1 cellular context compared by ENCODE assay signal in the genomic region with DNA sequence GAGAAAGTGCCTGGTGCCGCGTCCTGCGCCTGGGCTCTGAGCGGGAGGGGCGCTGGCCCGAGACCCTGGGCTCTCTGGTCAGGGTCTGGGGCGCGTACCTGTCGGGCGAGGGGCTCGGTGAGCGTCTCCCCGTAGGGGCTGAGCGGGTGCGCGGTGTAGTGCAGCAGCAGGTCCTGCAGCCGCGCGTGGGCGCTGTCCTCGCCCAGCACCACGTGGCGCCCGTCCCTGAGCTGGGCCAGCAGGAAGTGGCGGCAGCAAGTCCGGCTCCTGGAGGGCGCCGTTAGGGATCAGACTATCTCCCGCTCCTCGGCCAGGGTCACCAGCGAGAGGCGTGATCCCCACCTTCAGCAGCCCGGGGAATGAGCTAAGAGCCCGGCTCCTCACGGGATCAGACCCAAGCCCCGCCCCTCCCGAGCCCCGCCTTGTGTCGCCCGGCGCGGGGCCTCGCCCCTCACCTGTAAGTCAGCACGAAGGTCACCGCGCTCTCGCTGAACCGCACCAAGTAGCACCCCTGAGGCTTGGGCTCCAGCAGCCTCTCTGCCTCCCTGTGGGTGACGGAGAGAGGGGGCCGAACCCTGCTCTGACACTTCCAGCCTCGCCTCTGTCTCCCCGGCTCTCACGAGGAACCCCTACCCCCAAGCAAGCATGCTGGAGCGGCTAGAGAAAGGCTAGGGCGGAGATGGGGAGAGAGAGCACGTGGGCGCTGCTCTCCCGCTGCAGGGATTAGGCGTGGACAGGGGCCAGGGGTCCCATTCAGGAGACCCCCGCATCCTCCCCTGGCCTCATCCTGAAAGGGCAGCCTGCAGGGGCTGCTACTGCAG.
A peak's percentile ranks its signal among the peaks of the same experiment; 100 is the strongest.
TF ChIP-seq lines count a peak whose summit lies in the region.

No MANE protein-coding gene starts in this region.

TF ChIP-seq in K562, 482 proteins besides CTCF, POLR2A, EP300 and RAD21 (continued from another document and continues in another):
- TF ChIP-seq, protein P1, sequence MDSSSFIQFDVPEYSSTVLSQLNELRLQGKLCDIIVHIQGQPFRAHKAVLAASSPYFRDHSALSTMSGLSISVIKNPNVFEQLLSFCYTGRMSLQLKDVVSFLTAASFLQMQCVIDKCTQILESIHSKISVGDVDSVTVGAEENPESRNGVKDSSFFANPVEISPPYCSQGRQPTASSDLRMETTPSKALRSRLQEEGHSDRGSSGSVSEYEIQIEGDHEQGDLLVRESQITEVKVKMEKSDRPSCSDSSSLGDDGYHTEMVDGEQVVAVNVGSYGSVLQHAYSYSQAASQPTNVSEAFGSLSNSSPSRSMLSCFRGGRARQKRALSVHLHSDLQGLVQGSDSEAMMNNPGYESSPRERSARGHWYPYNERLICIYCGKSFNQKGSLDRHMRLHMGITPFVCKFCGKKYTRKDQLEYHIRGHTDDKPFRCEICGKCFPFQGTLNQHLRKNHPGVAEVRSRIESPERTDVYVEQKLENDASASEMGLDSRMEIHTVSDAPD (CRISPR knock-in tag; IDR thresholded peaks at IDR 0.05), result no peak
- TF ChIP-seq HDAC3 (IDR thresholded peaks at IDR 0.05; ENCODE audit: borderline replicate concordance, partially characterized antibody) (no peak), ZNF217 (CRISPR knock-in tag; IDR thresholded peaks at IDR 0.05) (no peak), DNMT1 (IDR thresholded peaks at IDR 0.05) (no peak), MEF2D (tag; conservative IDR thresholded peaks at IDR 0.05; ENCODE audit: low read depth) (no peak), FOXJ3 (CRISPR knock-in tag; IDR thresholded peaks at IDR 0.05) (no peak), JUNB (CRISPR knock-in tag; conservative IDR thresholded peaks at IDR 0.05) (no peak), MTA2 (IDR thresholded peaks at IDR 0.05; ENCODE audit: low read depth) (no peak), SRSF7 (optimal IDR thresholded peaks at IDR 0.05; ENCODE audit: low read depth, low read length) (no peak), KAT2B (IDR thresholded peaks at IDR 0.05; ENCODE audit: low read depth, low read length) (no peak), ZZZ3 (IDR thresholded peaks at IDR 0.05) (no peak), POLR2G (IDR thresholded peaks at IDR 0.05; ENCODE audit: low read depth, low read length) (peak; percentile 90), LCOR (CRISPR knock-in tag; IDR thresholded peaks at IDR 0.05) (peak; percentile 85), PCBP2 (IDR thresholded peaks at IDR 0.05; ENCODE audit: low read depth, low read length, poor library complexity, severe bottlenecking) (no peak), PRPF4 (IDR thresholded peaks at IDR 0.05; ENCODE audit: insufficient read depth, low read depth, low read length, poor library complexity, severe bottlenecking) (no peak), ZNF584 (CRISPR knock-in tag; IDR thresholded peaks at IDR 0.05; ENCODE audit: low read depth) (no peak), GTF2F1 (IDR thresholded peaks at IDR 0.05; ENCODE audit: low read depth, low read length) (0 out of 2 replicates have a peak, but pooled peaks have one; percentile 15), ZNF699 (CRISPR knock-in tag; IDR thresholded peaks at IDR 0.05; ENCODE audit: insufficient replicate concordance) (no peak), MAFG (tag; conservative IDR thresholded peaks at IDR 0.05) (no peak), TCF7 (IDR thresholded peaks at IDR 0.05; ENCODE audit: borderline replicate concordance) (no peak), SMARCA5 (IDR thresholded peaks at IDR 0.05) (peak; percentile 61; the same call in 1 of the 2 replicates), ZNF24 (IDR thresholded peaks at IDR 0.05) (peak; percentile 30; the same call in 1 of the 2 replicates), ZBTB1 (CRISPR knock-in tag; IDR thresholded peaks at IDR 0.05; ENCODE audit: borderline replicate concordance, low read depth) (0 out of 2 replicates have a peak, but pooled peaks have one; percentile 68), TCF3 (CRISPR knock-in tag; IDR thresholded peaks at IDR 0.05) (0 out of 2 replicates have a peak, but pooled peaks have one; percentile 28), BRD4 (IDR thresholded peaks at IDR 0.05) (no peak), ERF (CRISPR knock-in tag; IDR thresholded peaks at IDR 0.05) (peak; percentile 89)
- TF ChIP-seq, protein P2, sequence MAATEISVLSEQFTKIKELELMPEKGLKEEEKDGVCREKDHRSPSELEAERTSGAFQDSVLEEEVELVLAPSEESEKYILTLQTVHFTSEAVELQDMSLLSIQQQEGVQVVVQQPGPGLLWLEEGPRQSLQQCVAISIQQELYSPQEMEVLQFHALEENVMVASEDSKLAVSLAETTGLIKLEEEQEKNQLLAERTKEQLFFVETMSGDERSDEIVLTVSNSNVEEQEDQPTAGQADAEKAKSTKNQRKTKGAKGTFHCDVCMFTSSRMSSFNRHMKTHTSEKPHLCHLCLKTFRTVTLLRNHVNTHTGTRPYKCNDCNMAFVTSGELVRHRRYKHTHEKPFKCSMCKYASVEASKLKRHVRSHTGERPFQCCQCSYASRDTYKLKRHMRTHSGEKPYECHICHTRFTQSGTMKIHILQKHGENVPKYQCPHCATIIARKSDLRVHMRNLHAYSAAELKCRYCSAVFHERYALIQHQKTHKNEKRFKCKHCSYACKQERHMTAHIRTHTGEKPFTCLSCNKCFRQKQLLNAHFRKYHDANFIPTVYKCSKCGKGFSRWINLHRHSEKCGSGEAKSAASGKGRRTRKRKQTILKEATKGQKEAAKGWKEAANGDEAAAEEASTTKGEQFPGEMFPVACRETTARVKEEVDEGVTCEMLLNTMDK (IDR thresholded peaks at IDR 0.05; ENCODE audit: borderline replicate concordance, insufficient read depth, low read depth, low read length, poor library complexity, severe bottlenecking), result peak; percentile 81
- TF ChIP-seq, protein P3, sequence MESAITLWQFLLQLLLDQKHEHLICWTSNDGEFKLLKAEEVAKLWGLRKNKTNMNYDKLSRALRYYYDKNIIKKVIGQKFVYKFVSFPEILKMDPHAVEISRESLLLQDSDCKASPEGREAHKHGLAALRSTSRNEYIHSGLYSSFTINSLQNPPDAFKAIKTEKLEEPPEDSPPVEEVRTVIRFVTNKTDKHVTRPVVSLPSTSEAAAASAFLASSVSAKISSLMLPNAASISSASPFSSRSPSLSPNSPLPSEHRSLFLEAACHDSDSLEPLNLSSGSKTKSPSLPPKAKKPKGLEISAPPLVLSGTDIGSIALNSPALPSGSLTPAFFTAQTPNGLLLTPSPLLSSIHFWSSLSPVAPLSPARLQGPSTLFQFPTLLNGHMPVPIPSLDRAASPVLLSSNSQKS (CRISPR knock-in tag; IDR thresholded peaks at IDR 0.05), result no peak
- TF ChIP-seq, protein P4, sequence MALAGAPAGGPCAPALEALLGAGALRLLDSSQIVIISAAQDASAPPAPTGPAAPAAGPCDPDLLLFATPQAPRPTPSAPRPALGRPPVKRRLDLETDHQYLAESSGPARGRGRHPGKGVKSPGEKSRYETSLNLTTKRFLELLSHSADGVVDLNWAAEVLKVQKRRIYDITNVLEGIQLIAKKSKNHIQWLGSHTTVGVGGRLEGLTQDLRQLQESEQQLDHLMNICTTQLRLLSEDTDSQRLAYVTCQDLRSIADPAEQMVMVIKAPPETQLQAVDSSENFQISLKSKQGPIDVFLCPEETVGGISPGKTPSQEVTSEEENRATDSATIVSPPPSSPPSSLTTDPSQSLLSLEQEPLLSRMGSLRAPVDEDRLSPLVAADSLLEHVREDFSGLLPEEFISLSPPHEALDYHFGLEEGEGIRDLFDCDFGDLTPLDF (CRISPR knock-in tag; IDR thresholded peaks at IDR 0.05), result no peak; the same call in 1 of the 2 replicates
- TF ChIP-seq, protein P5, sequence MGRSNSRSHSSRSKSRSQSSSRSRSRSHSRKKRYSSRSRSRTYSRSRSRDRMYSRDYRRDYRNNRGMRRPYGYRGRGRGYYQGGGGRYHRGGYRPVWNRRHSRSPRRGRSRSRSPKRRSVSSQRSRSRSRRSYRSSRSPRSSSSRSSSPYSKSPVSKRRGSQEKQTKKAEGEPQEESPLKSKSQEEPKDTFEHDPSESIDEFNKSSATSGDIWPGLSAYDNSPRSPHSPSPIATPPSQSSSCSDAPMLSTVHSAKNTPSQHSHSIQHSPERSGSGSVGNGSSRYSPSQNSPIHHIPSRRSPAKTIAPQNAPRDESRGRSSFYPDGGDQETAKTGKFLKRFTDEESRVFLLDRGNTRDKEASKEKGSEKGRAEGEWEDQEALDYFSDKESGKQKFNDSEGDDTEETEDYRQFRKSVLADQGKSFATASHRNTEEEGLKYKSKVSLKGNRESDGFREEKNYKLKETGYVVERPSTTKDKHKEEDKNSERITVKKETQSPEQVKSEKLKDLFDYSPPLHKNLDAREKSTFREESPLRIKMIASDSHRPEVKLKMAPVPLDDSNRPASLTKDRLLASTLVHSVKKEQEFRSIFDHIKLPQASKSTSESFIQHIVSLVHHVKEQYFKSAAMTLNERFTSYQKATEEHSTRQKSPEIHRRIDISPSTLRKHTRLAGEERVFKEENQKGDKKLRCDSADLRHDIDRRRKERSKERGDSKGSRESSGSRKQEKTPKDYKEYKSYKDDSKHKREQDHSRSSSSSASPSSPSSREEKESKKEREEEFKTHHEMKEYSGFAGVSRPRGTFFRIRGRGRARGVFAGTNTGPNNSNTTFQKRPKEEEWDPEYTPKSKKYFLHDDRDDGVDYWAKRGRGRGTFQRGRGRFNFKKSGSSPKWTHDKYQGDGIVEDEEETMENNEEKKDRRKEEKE (IDR thresholded peaks at IDR 0.05; ENCODE audit: borderline replicate concordance in 1 of 2, control insufficient read depth in 1 of 2, low read depth in 2 of 2, low read length in 1 of 2), result no peak
- TF ChIP-seq, protein P6, sequence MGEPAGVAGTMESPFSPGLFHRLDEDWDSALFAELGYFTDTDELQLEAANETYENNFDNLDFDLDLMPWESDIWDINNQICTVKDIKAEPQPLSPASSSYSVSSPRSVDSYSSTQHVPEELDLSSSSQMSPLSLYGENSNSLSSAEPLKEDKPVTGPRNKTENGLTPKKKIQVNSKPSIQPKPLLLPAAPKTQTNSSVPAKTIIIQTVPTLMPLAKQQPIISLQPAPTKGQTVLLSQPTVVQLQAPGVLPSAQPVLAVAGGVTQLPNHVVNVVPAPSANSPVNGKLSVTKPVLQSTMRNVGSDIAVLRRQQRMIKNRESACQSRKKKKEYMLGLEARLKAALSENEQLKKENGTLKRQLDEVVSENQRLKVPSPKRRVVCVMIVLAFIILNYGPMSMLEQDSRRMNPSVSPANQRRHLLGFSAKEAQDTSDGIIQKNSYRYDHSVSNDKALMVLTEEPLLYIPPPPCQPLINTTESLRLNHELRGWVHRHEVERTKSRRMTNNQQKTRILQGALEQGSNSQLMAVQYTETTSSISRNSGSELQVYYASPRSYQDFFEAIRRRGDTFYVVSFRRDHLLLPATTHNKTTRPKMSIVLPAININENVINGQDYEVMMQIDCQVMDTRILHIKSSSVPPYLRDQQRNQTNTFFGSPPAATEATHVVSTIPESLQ (CRISPR knock-in tag; IDR thresholded peaks at IDR 0.05), result peak; percentile 98; the same call in 1 of the 2 replicates
- TF ChIP-seq, protein P7, sequence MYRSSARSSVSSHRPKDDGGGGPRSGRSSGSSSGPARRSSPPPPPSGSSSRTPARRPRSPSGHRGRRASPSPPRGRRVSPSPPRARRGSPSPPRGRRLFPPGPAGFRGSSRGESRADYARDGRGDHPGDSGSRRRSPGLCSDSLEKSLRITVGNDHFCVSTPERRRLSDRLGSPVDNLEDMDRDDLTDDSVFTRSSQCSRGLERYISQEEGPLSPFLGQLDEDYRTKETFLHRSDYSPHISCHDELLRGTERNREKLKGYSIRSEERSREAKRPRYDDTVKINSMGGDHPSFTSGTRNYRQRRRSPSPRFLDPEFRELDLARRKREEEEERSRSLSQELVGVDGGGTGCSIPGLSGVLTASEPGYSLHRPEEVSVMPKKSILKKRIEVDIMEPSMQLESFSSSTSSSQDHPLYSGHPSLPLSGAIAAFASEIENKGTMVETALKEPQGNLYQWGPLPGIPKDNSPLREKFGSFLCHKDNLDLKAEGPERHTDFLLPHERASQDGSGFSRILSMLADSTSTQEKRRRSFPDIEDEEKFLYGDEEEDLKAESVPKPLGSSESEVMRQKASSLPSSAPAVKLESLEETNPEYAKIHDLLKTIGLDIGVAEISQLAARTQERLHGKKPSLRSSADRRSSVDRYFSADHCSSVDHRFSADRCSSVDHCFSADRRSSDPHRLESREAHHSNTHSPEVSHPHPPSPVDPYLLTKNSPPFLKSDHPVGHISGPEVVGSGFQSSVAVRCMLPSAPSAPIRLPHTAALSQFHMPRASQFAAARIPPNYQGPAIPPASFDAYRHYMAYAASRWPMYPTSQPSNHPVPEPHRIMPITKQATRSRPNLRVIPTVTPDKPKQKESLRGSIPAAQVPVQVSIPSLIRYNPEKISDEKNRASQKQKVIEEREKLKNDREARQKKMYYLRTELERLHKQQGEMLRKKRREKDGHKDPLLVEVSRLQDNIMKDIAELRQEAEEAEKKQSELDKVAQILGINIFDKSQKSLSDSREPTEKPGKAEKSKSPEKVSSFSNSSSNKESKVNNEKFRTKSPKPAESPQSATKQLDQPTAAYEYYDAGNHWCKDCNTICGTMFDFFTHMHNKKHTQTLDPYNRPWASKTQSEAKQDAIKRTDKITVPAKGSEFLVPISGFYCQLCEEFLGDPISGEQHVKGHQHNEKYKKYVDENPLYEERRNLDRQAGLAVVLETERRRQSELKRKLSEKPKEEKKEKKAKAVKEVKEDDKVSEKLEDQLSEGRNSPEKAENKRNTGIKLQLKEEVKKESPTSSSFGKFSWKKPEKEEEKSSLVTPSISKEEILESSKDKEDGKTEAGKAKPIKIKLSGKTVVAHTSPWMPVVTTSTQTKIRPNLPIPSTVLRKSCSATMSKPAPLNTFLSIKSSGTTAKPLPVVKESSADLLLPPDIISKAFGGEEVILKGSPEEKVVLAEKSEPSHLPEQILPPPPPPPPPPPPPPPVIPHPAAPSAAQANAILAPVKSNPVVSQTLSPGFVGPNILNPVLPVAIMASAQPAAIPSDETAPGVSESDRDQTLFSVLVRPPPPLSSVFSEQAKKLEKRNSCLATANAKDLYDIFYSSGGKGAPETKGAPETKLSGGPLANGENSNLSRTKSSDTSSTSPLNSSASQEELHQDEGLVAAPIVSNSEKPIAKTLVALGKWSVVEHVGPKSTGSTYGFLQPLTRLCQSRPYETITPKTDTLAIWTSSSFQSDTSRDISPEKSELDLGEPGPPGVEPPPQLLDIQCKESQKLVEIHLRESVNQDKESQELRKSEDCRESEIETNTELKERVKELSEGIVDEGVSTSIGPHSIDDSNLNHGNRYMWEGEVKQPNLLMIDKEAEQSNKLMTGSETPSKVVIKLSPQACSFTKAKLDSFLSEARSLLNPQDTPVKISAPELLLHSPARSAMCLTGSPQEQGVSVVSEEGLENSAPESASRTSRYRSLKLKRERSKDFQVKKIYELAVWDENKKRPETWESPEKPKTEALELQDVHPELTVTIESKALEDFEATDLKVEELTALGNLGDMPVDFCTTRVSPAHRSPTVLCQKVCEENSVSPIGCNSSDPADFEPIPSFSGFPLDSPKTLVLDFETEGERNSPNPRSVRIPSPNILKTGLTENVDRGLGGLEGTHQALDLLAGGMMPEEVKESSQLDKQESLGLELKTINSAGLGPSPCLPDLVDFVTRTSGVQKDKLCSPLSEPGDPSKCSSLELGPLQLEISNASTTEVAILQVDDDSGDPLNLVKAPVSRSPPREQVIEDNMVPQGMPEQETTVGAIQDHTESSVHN (IDR thresholded peaks at IDR 0.05; ENCODE audit: borderline replicate concordance in 1 of 2, low read depth in 1 of 2), result no peak
- TF ChIP-seq, protein P8, sequence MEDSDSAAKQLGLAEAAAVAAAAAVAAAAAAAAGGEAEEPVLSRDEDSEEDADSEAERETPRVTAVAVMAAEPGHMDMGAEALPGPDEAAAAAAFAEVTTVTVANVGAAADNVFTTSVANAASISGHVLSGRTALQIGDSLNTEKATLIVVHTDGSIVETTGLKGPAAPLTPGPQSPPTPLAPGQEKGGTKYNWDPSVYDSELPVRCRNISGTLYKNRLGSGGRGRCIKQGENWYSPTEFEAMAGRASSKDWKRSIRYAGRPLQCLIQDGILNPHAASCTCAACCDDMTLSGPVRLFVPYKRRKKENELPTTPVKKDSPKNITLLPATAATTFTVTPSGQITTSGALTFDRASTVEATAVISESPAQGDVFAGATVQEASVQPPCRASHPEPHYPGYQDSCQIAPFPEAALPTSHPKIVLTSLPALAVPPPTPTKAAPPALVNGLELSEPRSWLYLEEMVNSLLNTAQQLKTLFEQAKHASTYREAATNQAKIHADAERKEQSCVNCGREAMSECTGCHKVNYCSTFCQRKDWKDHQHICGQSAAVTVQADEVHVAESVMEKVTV (CRISPR knock-in tag; IDR thresholded peaks at IDR 0.05), result no peak
